In the genomic region with DNA sequence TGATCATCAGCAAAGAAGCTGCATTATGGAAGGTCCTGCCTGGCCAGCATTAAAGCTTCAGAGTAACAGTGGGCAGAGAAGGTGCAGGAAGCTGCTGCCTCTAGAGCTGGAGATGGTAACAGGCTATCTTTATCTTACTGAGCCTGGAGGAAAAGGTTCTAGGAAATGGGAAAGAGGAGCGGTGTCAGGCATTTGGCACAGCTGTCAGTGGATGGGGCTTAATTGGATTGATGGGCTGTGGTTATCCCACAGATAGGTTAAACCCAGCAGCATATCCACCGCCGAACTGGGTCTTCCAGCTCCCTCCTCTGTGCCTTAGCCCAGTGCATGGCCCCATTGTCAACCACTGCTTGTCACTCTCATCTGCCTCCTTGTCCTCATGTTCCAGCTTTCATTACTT, we compare ENCODE assay signal across 10 cellular contexts.
"Had no signal": no experiment of that assay in that cellular context is flagged by ENCODE, and none has a peak within 500 bp of the region (broad histone marks: within the 10 kb centered on the region; RNA-seq: fewer than 3 reads in every experiment).

No MANE protein-coding gene starts in this region.

- H3K27ac ChIP-seq: ovary, SK-N-MC, tibial nerve had no signal

- DNase-seq: activated B cell treated with CpG ODN at 0.5 μM for 24 hours; activated CD4-positive, alpha-beta T cell treated with anti-CD3 and anti-CD28 coated beads, Interleukin-2, amount 10 ng/mL, durations not matched to agents 24 days and 14 days; activated CD8-positive, alpha-beta memory T cell treated with anti-CD3 and anti-CD28 coated beads for 24 hours; activated naive CD4-positive, alpha-beta T cell treated with Interleukin-2 at 50 U/mL for 16 hours; central memory CD4-positive, alpha-beta T cell; left cardiac atrium; ovary; T-helper 1 cell had no signal

- H3K27me3 ChIP-seq: ovary, tibial nerve had no signal

- H3K9me3 ChIP-seq: ovary, tibial nerve had no signal

- H3K4me3 ChIP-seq: ovary, SK-N-MC, tibial nerve had no signal

- H3K36me3 ChIP-seq: ovary, tibial nerve had no signal
